In genomic region chr3:136250862-136251460, GRCh38 we compare ENCODE assay signal across 2 cellular contexts.
TF ChIP-seq lines count a peak whose summit lies in the region.

No MANE protein-coding gene starts in this region.

TF ChIP-seq in HEK293T, 16 proteins besides CTCF, POLR2A, EP300 and RAD21 (continued from another document):
- TF ChIP-seq ELF4 (IDR thresholded peaks at IDR 0.05) (no peak), L3MBTL2 (conservative IDR thresholded peaks at IDR 0.05) (peak; percentile 95), FOXK2 (IDR thresholded peaks at IDR 0.05) (no peak), TARDBP (IDR thresholded peaks at IDR 0.05) (no peak), ZNF384 (IDR thresholded peaks at IDR 0.05) (no peak)

TF ChIP-seq in H1, 55 proteins besides CTCF, POLR2A, EP300 and RAD21:
- TF ChIP-seq KDM5A (IDR thresholded peaks at IDR 0.05; ENCODE audit: low read length) (no peak), MAX (IDR thresholded peaks at IDR 0.05) (peak; percentile 93), NANOG (IDR thresholded peaks at IDR 0.05; ENCODE audit: insufficient read depth, low read depth, low read length, poor library complexity, severe bottlenecking) (no peak), ASH2L (IDR thresholded peaks at IDR 0.05; ENCODE audit: low read length) (no peak), CTBP2 (IDR thresholded peaks at IDR 0.05; ENCODE audit: borderline replicate concordance, insufficient read depth, insufficient read length, low read length) (no peak), USF2 (IDR thresholded peaks at IDR 0.05; ENCODE audit: low read length) (peak; percentile 19; the same call in 1 of the 2 replicates), E2F6 (IDR thresholded peaks at IDR 0.05) (peak; percentile 85), MAFK (IDR thresholded peaks at IDR 0.05; ENCODE audit: low read depth, low read length) (no peak)
